Comparison of ENCODE assay signal across 19 cellular contexts in genomic region chr2:28296243-28296642, GRCh38.
DNase-seq lines count a peak whose midpoint lies in the region.
"Had no signal": no experiment of that assay in that cellular context is flagged by ENCODE, and none has a peak within 500 bp of the region (broad histone marks: within the 10 kb centered on the region; RNA-seq: fewer than 3 reads in every experiment).

No MANE protein-coding gene starts in this region.

- H3K27ac ChIP-seq in ACC112 (ENCODE audit: low read depth, low read length): peak overlapping the region; percentile 72
- H3K27ac ChIP-seq: esophagus muscularis mucosa, neural progenitor cell, right atrium auricular region had no signal

- H3K36me3 ChIP-seq in ACC112 (ENCODE audit: insufficient read depth, low read length): no peaks in the 10 kb centered on the region
- H3K36me3 ChIP-seq: neural progenitor cell, right atrium auricular region had no signal

- H3K4me3 ChIP-seq in ACC112 (ENCODE audit: low read depth, low read length): no peak overlapping the region
- H3K4me3 ChIP-seq: esophagus muscularis mucosa, neural progenitor cell, right atrium auricular region had no signal

- no peaks in the 10 kb centered on the region for H3K27me3 ChIP-seq in ACC112 (ENCODE audit: insufficient read depth, low read length)
- H3K27me3 ChIP-seq: esophagus muscularis mucosa, neural progenitor cell, right atrium auricular region had no signal

- peak; percentile 31 for DNase-seq in HPDE6-E6E7 (ENCODE audit: extremely low spot score)
- peak; percentile 24 to 31 for DNase-seq in SW 1271 (lab: John Stamatoyannopoulos, UW)
- peak; percentile 31 for DNase-seq in fibroblast of peridontal ligament (ENCODE audit: extremely low read depth)
- no peak for DNase-seq in stimulated activated CD4-positive, alpha-beta T cell treated with anti-CD3 and anti-CD28 coated beads, Interleukin-1b, Interleukin-23, amount 100 ng/mL, for 48 hours
- no peak for DNase-seq in midbrain (lab: John Stamatoyannopoulos, UW)
- DNase-seq in activated CD4-positive, alpha-beta T cell treated with anti-CD3 and anti-CD28 coated beads, Interleukin-2, amount 50 U/mL, for 48 hours: no peak
- DNase-seq in SHP77 treated with DMSO at 0.1 percent for 48 hours (lab: John Stamatoyannopoulos, UW): no peak
- DNase-seq: activated CD4-positive, alpha-beta T cell treated with anti-CD3 and anti-CD28 coated beads for 4 hours; activated T-cell treated with anti-CD3 and anti-CD28 coated beads, Interleukin-2, amount 50 U/mL, for 48 hours; amygdala; Caco-2; cortex of kidney; NCI-H2029 treated with DMSO at 0.1 percent for 48 hours; NCI-H526; stimulated activated CD4-positive, alpha-beta T cell treated with anti-CD3 and anti-CD28 coated beads, Interleukin-4, amount 100 ng/mL, for 4 hours had no signal

- peaks cover 51% of the 10 kb centered on the region for H3K4me1 ChIP-seq in ACC112 (ENCODE audit: control insufficient read depth, insufficient read depth, low read length, unreplicated experiment)
- H3K4me1 ChIP-seq: Caco-2, neural progenitor cell, right atrium auricular region had no signal

- H3K79me2 ChIP-seq in ACC112 (ENCODE audit: control insufficient read depth, insufficient read depth, low read length, unreplicated experiment): no peaks in the 10 kb centered on the region

- H2AFZ ChIP-seq in ACC112 (ENCODE audit: low read length, unreplicated experiment): no peak overlapping the region
- H2AFZ ChIP-seq: neural progenitor cell had no signal

Comparison
In these comparisons a context has a peak if more than half of its experiments do, and no peak if none do; other contexts are left out.
1. DNase-seq: peak in HPDE6-E6E7 (single experiment), SW 1271 (2 of 2) and fibroblast of peridontal ligament (single experiment); none in stimulated activated CD4-positive, alpha-beta T cell treated with anti-CD3 and anti-CD28 coated beads, Interleukin-1b, Interleukin-23, amount 100 ng/mL, for 48 hours (single experiment), midbrain (single experiment), activated CD4-positive, alpha-beta T cell treated with anti-CD3 and anti-CD28 coated beads, Interleukin-2, amount 50 U/mL, for 48 hours (0 of 2) and SHP77 treated with DMSO at 0.1 percent for 48 hours (single experiment).